Comparison of ENCODE assay signal across 10 cellular contexts in the genomic region with DNA sequence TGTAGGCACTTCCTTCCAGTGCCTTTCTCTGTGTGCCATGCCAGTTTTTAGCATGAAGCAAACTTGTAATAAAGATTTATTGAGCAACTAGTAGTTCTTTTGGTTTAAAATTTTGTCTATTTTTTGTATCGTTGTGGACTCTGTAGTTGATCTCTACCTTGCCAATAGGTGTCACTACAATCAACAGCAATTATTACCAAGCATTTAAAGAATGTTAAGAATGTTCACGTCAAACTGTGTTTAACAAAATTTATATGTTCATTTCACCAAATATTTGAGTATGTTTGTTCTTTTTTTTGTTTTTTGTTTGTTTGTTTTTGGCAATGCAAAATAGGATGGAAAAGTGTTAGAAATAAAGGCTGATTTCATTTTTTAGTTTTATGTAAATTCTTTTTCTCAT.
DNase-seq lines count a peak whose midpoint lies in the region; ATAC-seq and TF ChIP-seq lines count a peak whose summit lies in the region.
"Had no signal": no experiment of that assay in that cellular context is flagged by ENCODE, and none has a peak within 500 bp of the region (broad histone marks: within the 10 kb centered on the region; RNA-seq: fewer than 3 reads in every experiment).

No MANE protein-coding gene starts in this region.

- peak; percentile 62 to 65 for TF ChIP-seq RAD21 in liver (IDR thresholded peaks at IDR 0.05)

- H3K4me1 ChIP-seq in KMS-11 (ENCODE audit: low read depth, poor library complexity, severe bottlenecking) (peaks cover 33% of the 10 kb centered on the region), liver (ENCODE audit: control insufficient read depth in 4 of 4, insufficient read depth in 4 of 4, low read length in 3 of 4) (no peaks in the 10 kb centered on the region)
- H3K4me1 ChIP-seq: colonic mucosa had no signal

- POLR2A ChIA-PET in GM10248 (lab: Yijun Ruan, JAX), result no interaction called here

- H3K4me3 ChIP-seq in KMS-11 (IDR thresholded peaks at IDR 0.05; ENCODE audit: insufficient read depth, low read depth, low read length) (no peak overlapping the region), brain microvascular endothelial cell (ENCODE audit: low read depth, low read length) (no peak overlapping the region), liver (ENCODE audit: low read depth in 1 of 3, low read length in 3 of 3) (no peak overlapping the region)
- H3K4me3 ChIP-seq: colonic mucosa had no signal

- CTCF ChIA-PET in GM10248 (lab: Yijun Ruan, JAX), result interaction anchor here (1.4 kb wide), 1 partner anchor 10 kb away, joined by 4 read pairs; no protein-coding TSS in a partner anchor

- no peak for ATAC-seq in GM21528 (IDR thresholded peaks at IDR 0.05; ENCODE audit: low FRiP score, unreplicated experiment)

- H3K36me3 ChIP-seq in KMS-11 (ENCODE audit: insufficient read depth) (no peaks in the 10 kb centered on the region), brain microvascular endothelial cell (replicated peaks) (no peaks in the 10 kb centered on the region), liver (ENCODE audit: control insufficient read depth in 4 of 4, insufficient read depth in 3 of 4, low read depth in 1 of 4, low read length in 3 of 4) (no peaks in the 10 kb centered on the region)
- H3K36me3 ChIP-seq: colonic mucosa had no signal

- no peak overlapping the region for H3K4me2 ChIP-seq in KMS-11

- H3K27me3 ChIP-seq in KMS-11 (ENCODE audit: insufficient read depth, low read depth), result no peaks in the 10 kb centered on the region
- no peaks in the 10 kb centered on the region for H3K27me3 ChIP-seq in brain microvascular endothelial cell (replicated peaks)
- no peaks in the 10 kb centered on the region for H3K27me3 ChIP-seq in liver (ENCODE audit: control insufficient read depth in 4 of 4, insufficient read depth in 4 of 4, low read length in 3 of 4)
- H3K27me3 ChIP-seq: colonic mucosa had no signal

- H2AFZ ChIP-seq in KMS-11 (ENCODE audit: low read depth), result no peak overlapping the region

- H3K27ac ChIP-seq in KMS-11 (no peak overlapping the region), brain microvascular endothelial cell (no peak overlapping the region), liver (ENCODE audit: low read depth in 1 of 2, low read length in 2 of 2) (no peak overlapping the region)
- H3K27ac ChIP-seq: colonic mucosa had no signal

- H4K20me1 ChIP-seq in KMS-11 (ENCODE audit: insufficient read depth), result no peaks in the 10 kb centered on the region

- no peak for DNase-seq in GM10248 (ENCODE audit: extremely low spot score)
- DNase-seq in brain microvascular endothelial cell, result no peak
- no peak for DNase-seq in mucosa of gallbladder (ENCODE audit: low spot score)
- DNase-seq in erythroblast (lab: John Stamatoyannopoulos, UW), result no peak
- no peak for DNase-seq in stimulated activated CD4-positive, alpha-beta T cell treated with anti-CD3 and anti-CD28 coated beads, Interleukin-4, amount 100 ng/mL, for 24 hours
- DNase-seq: colonic mucosa, NCI-H2081 treated with DMSO at 0.1 percent for 48 hours had no signal

- in situ Hi-C loops in brain microvascular endothelial cell (cut with HindIII; ENCODE audit: low pct_ligation_motif_present, low sequenced_read_pairs), result no loop called here

- WGBS in liver, result 49% methylated on average over 2 of the region's 2 CpGs

- TF ChIP-seq POLR2A in erythroblast (IDR thresholded peaks at IDR 0.05; ENCODE audit: low read length), result no peak

- H3K79me2 ChIP-seq in KMS-11 (ENCODE audit: insufficient read depth, low read depth), result no peaks in the 10 kb centered on the region

- H3K9ac ChIP-seq in KMS-11 (no peak overlapping the region), liver (ENCODE audit: low read depth in 1 of 2, low read length in 2 of 2) (no peak overlapping the region)

- no peaks in the 10 kb centered on the region for H3K9me3 ChIP-seq in liver (ENCODE audit: control insufficient read depth in 4 of 4, low read length in 3 of 4)
- H3K9me3 ChIP-seq: colonic mucosa had no signal

- TF ChIP-seq CTCF in GM10248 (IDR thresholded peaks at IDR 0.05; ENCODE audit: control extremely low read depth, extremely low read depth, low read depth, missing control alignments) (peak; percentile 13), KMS-11 (conservative IDR thresholded peaks at IDR 0.05; ENCODE audit: low read depth, low read length) (peak; percentile 53; the same call in 1 of the 2 replicates), brain microvascular endothelial cell (IDR thresholded peaks at IDR 0.05; ENCODE audit: low read depth, low read length, missing control alignments) (peak; percentile 22), liver (IDR thresholded peaks at IDR 0.05; ENCODE audit: low read depth, low read length, missing input control) (no peak)

TF ChIP-seq in liver, 16 proteins besides CTCF, POLR2A, EP300 and RAD21:
- no peak for TF ChIP-seq ATF3 (IDR thresholded peaks at IDR 0.05)
- TF ChIP-seq HNF4A (conservative IDR thresholded peaks at IDR 0.05), result no peak
- no peak for TF ChIP-seq JUND (IDR thresholded peaks at IDR 0.05)
- TF ChIP-seq EGR1 (IDR thresholded peaks at IDR 0.05; ENCODE audit: low read depth in 2 of 2), result no peak
- TF ChIP-seq, protein P1, sequence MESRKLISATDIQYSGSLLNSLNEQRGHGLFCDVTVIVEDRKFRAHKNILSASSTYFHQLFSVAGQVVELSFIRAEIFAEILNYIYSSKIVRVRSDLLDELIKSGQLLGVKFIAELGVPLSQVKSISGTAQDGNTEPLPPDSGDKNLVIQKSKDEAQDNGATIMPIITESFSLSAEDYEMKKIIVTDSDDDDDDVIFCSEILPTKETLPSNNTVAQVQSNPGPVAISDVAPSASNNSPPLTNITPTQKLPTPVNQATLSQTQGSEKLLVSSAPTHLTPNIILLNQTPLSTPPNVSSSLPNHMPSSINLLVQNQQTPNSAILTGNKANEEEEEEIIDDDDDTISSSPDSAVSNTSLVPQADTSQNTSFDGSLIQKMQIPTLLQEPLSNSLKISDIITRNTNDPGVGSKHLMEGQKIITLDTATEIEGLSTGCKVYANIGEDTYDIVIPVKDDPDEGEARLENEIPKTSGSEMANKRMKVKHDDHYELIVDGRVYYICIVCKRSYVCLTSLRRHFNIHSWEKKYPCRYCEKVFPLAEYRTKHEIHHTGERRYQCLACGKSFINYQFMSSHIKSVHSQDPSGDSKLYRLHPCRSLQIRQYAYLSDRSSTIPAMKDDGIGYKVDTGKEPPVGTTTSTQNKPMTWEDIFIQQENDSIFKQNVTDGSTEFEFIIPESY (IDR thresholded peaks at IDR 0.05), result no peak
- no peak for TF ChIP-seq GABPA (IDR thresholded peaks at IDR 0.05 in 1 of 2, conservative IDR thresholded peaks at IDR 0.05 in 1 of 2)
- no peak for TF ChIP-seq FOXA1 (IDR thresholded peaks at IDR 0.05)
- no peak for TF ChIP-seq TAF1 (conservative IDR thresholded peaks at IDR 0.05)
- no peak for TF ChIP-seq SP1 (IDR thresholded peaks at IDR 0.05)
- TF ChIP-seq YY1 (IDR thresholded peaks at IDR 0.05), result no peak
- TF ChIP-seq, protein P2, sequence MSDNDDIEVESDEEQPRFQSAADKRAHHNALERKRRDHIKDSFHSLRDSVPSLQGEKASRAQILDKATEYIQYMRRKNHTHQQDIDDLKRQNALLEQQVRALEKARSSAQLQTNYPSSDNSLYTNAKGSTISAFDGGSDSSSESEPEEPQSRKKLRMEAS (IDR thresholded peaks at IDR 0.05), result no peak
- TF ChIP-seq REST (IDR thresholded peaks at IDR 0.05), result no peak
- no peak for TF ChIP-seq NR2F2 (IDR thresholded peaks at IDR 0.05)
- no peak for TF ChIP-seq HNF4G (IDR thresholded peaks at IDR 0.05)
- no peak for TF ChIP-seq FOXA2 (IDR thresholded peaks at IDR 0.05)
